13 cellular contexts compared by ENCODE assay signal in the genomic region with DNA sequence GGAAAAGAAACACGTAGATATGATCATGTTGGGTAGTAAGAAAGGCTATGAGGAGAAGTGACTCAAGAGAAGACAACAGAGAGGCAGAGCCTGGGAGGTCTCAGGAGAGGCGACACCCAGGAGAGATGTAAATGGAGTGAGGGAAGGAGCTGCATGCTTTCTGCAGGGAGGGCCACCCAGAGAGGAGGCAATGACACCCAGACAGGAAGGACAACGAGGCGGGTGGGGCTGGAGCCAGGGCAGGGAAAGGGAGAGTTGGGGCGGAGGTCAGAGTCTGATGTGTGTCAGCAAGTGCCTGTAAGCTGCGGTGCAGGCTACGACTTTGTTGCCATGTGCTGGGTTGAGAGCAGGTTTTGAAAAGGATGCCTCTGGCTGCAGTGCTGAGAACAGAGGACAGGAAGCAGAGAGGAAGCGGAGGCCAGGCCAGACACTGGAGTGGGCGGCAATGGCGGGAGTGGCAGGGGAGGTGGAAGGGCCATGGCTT. TPM values are rescaled to one million over a fixed set of nuclear protein-coding genes. Genes with fewer than 3 reads are reported as not detected.
DNase-seq lines count a peak whose midpoint lies in the region; ATAC-seq and TF ChIP-seq lines count a peak whose summit lies in the region.
"Had no signal": no experiment of that assay in that cellular context is flagged by ENCODE, and none has a peak within 500 bp of the region (broad histone marks: within the 10 kb centered on the region; RNA-seq: fewer than 3 reads in every experiment).

No MANE protein-coding gene starts in this region.

- peak; percentile 69 for ATAC-seq in left lobe of liver
- no peak for ATAC-seq in GM19463 (IDR thresholded peaks at IDR 0.05; ENCODE audit: unreplicated experiment)
- ATAC-seq: T-helper 17 cell had no signal

- peak; percentile 27 for DNase-seq in activated CD4-positive, alpha-beta memory T cell treated with anti-CD3 and anti-CD28 coated beads for 36 hours
- DNase-seq in activated CD4-positive, alpha-beta memory T cell treated with anti-CD3 and anti-CD28 coated beads, Interleukin-2, amount 10 ng/mL, durations not matched to agents 7 days and 5 days = no peak
- DNase-seq in adipocyte (ENCODE audit: low read depth) (no peak), left lobe of liver (ENCODE audit: low spot score) (no peak), type B pancreatic cell (ENCODE audit: extremely low spot score, unreplicated experiment) (no peak), cerebellum (ENCODE audit: low spot score) (no peak), NCI-H510A treated with DMSO at 0.1 percent for 48 hours (lab: John Stamatoyannopoulos, UW) (no peak)
- DNase-seq: ACHN, psoas muscle, T-helper 17 cell had no signal

- H3K9me3 ChIP-seq in adipocyte (ENCODE audit: control insufficient read depth, low read length) = peaks cover 20% of the 10 kb centered on the region
- H3K9me3 ChIP-seq: psoas muscle had no signal

- H3K4me3 ChIP-seq in adipocyte (ENCODE audit: low read length) = peak overlapping the region; percentile 50
- H3K4me3 ChIP-seq: psoas muscle had no signal

- peaks cover 6% of the 10 kb centered on the region for H3K27me3 Mint-ChIP-seq in activated CD4-positive, alpha-beta memory T cell treated with anti-CD3 and anti-CD28 coated beads for 36 hours
- peaks cover 6% of the 10 kb centered on the region for H3K27me3 Mint-ChIP-seq in activated CD4-positive, alpha-beta memory T cell treated with anti-CD3 and anti-CD28 coated beads, Interleukin-2, amount 10 ng/mL, durations not matched to agents 7 days and 5 days
- peaks cover 11% of the 10 kb centered on the region for H3K27me3 Mint-ChIP-seq in type B pancreatic cell

- POLR2A ChIA-PET in activated CD4-positive, alpha-beta memory T cell treated with anti-CD3 and anti-CD28 coated beads for 36 hours (lab: Charles Lee) = no interaction called here
- POLR2A ChIA-PET in activated CD4-positive, alpha-beta memory T cell treated with anti-CD3 and anti-CD28 coated beads, Interleukin-2, amount 10 ng/mL, durations not matched to agents 7 days and 5 days (lab: Charles Lee) = no interaction called here

- intact Hi-C loops in activated CD4-positive, alpha-beta memory T cell treated with anti-CD3 and anti-CD28 coated beads for 36 hours (cut with micrococcal nuclease) = no loop called here

- TF ChIP-seq CTCF in type B pancreatic cell (conservative IDR thresholded peaks at IDR 0.05) = no peak

- CTCF ChIA-PET in activated CD4-positive, alpha-beta memory T cell treated with anti-CD3 and anti-CD28 coated beads for 36 hours (lab: Charles Lee) = interaction anchor here (1.0 to 1.3 kb wide), 2 partner anchors 70 to 71 kb away, joined by 3 to 4 read pairs; no protein-coding TSS in a partner anchor
- CTCF ChIA-PET in activated CD4-positive, alpha-beta memory T cell treated with anti-CD3 and anti-CD28 coated beads, Interleukin-2, amount 10 ng/mL, durations not matched to agents 7 days and 5 days (lab: Charles Lee) = interaction anchor here (0.6 kb wide), 1 partner anchor 1268 kb away, joined by 3 read pairs; no protein-coding TSS in a partner anchor

- peaks cover 2% of the 10 kb centered on the region for H3K9me3 Mint-ChIP-seq in activated CD4-positive, alpha-beta memory T cell treated with anti-CD3 and anti-CD28 coated beads for 36 hours
- H3K9me3 Mint-ChIP-seq in activated CD4-positive, alpha-beta memory T cell treated with anti-CD3 and anti-CD28 coated beads, Interleukin-2, amount 10 ng/mL, durations not matched to agents 7 days and 5 days = no peaks in the 10 kb centered on the region
- no peaks in the 10 kb centered on the region for H3K9me3 Mint-ChIP-seq in type B pancreatic cell

- H3K9ac ChIP-seq in adipocyte (ENCODE audit: low read length) = no peak overlapping the region

- no peaks in the 10 kb centered on the region for H3K27me3 ChIP-seq in adipocyte (replicated peaks; ENCODE audit: control insufficient read depth, insufficient read depth, low read length)

- peaks cover 53% of the 10 kb centered on the region for H3K4me1 ChIP-seq in adipocyte (ENCODE audit: control insufficient read depth, insufficient read depth, low read length)

- H3K27ac Mint-ChIP-seq in activated CD4-positive, alpha-beta memory T cell treated with anti-CD3 and anti-CD28 coated beads for 36 hours = no peak overlapping the region
- H3K27ac Mint-ChIP-seq in activated CD4-positive, alpha-beta memory T cell treated with anti-CD3 and anti-CD28 coated beads, Interleukin-2, amount 10 ng/mL, durations not matched to agents 7 days and 5 days = no peak overlapping the region
- peak overlapping the region; percentile 36 for H3K27ac Mint-ChIP-seq in type B pancreatic cell
- H3K27ac Mint-ChIP-seq: T-helper 17 cell had no signal

- H3K36me3 ChIP-seq in adipocyte (ENCODE audit: control insufficient read depth, insufficient read depth, low read length, severe bottlenecking) = no peaks in the 10 kb centered on the region

- H3K4me3 Mint-ChIP-seq in activated CD4-positive, alpha-beta memory T cell treated with anti-CD3 and anti-CD28 coated beads for 36 hours = no peak overlapping the region
- no peak overlapping the region for H3K4me3 Mint-ChIP-seq in activated CD4-positive, alpha-beta memory T cell treated with anti-CD3 and anti-CD28 coated beads, Interleukin-2, amount 10 ng/mL, durations not matched to agents 7 days and 5 days
- peak overlapping the region; percentile 8 for H3K4me3 Mint-ChIP-seq in type B pancreatic cell
- H3K4me3 Mint-ChIP-seq: T-helper 17 cell had no signal

- no peaks in the 10 kb centered on the region for H3K36me3 Mint-ChIP-seq in activated CD4-positive, alpha-beta memory T cell treated with anti-CD3 and anti-CD28 coated beads for 36 hours
- no peaks in the 10 kb centered on the region for H3K36me3 Mint-ChIP-seq in activated CD4-positive, alpha-beta memory T cell treated with anti-CD3 and anti-CD28 coated beads, Interleukin-2, amount 10 ng/mL, durations not matched to agents 7 days and 5 days (ENCODE audit: low read depth)
- H3K36me3 Mint-ChIP-seq in type B pancreatic cell = no peaks in the 10 kb centered on the region

- peaks cover 19% of the 10 kb centered on the region for H3K4me1 Mint-ChIP-seq in activated CD4-positive, alpha-beta memory T cell treated with anti-CD3 and anti-CD28 coated beads for 36 hours (ENCODE audit: low read depth)
- H3K4me1 Mint-ChIP-seq in activated CD4-positive, alpha-beta memory T cell treated with anti-CD3 and anti-CD28 coated beads, Interleukin-2, amount 10 ng/mL, durations not matched to agents 7 days and 5 days = peaks cover 21% of the 10 kb centered on the region
- peaks cover 45% of the 10 kb centered on the region for H3K4me1 Mint-ChIP-seq in type B pancreatic cell (ENCODE audit: unreplicated experiment)

RNA-seq across cellular contexts. Expression of gene SLC1A7, which starts 31.3 kb away (rescaled TPM):
- not detected for total RNA-seq in activated CD4-positive, alpha-beta memory T cell treated with anti-CD3 and anti-CD28 coated beads for 36 hours
- total RNA-seq in activated CD4-positive, alpha-beta memory T cell treated with anti-CD3 and anti-CD28 coated beads, Interleukin-2, amount 10 ng/mL, durations not matched to agents 7 days and 5 days = not detected
- total RNA-seq in left lobe of liver = 0.35 TPM
- not detected in 2 replicates for total RNA-seq in type B pancreatic cell (ENCODE audit: low replicate concordance)
- total RNA-seq in cerebellum = not detected
- total RNA-seq: OCI-LY7, T-helper 17 cell, temporal lobe had no signal

RNA-seq across cellular contexts. Expression of gene PODN, which starts 49.1 kb away (rescaled TPM):
- total RNA-seq in activated CD4-positive, alpha-beta memory T cell treated with anti-CD3 and anti-CD28 coated beads for 36 hours = not detected
- total RNA-seq in activated CD4-positive, alpha-beta memory T cell treated with anti-CD3 and anti-CD28 coated beads, Interleukin-2, amount 10 ng/mL, durations not matched to agents 7 days and 5 days = not detected
- 3.0 TPM for total RNA-seq in left lobe of liver
- total RNA-seq in type B pancreatic cell (ENCODE audit: low replicate concordance) = 2.8 and 3.2 TPM in 2 replicates
- total RNA-seq in cerebellum = 8.9 TPM
- total RNA-seq: OCI-LY7, T-helper 17 cell had no signal
